ENCODE assay signal across 38 cellular contexts in genomic region chr12:73632661-73633060, GRCh38.
"Had no signal": no experiment of that assay in that cellular context is flagged by ENCODE, and none has a peak within 500 bp of the region (broad histone marks: within the 10 kb centered on the region; RNA-seq: fewer than 3 reads in every experiment).

No MANE protein-coding gene starts in this region.

- H3K4me1 ChIP-seq: adrenal gland, ascending aorta had no signal

- H3K27me3 ChIP-seq: adrenal gland, ascending aorta, cardiac muscle cell had no signal

- ATAC-seq: activated CD8-positive, alpha-beta T cell treated with anti-CD3 and anti-CD28 coated beads for 36 hours; activated naive CD4-positive, alpha-beta T cell treated with anti-CD3 and anti-CD28 coated beads, Interleukin-2, amount 50 U/mL, for 72 hours; activated T-cell treated with anti-CD3 and anti-CD28 coated beads, Interleukin-2, amount 50 U/mL, for 4 hours; activated T-cell treated with anti-CD3 and anti-CD28 coated beads, Interleukin-2, amount 50 U/mL, for 72 hours; activated T-helper 17 cell treated with anti-CD3 and anti-CD28 coated beads, Interleukin-2, amount 50 U/mL, for 72 hours had no signal

- H3K4me1 Mint-ChIP-seq: activated B cell treated with CpG ODN at 0.5 μM for 24 hours; activated CD4-positive, alpha-beta T cell treated with anti-CD3 and anti-CD28 coated beads, Interleukin-2, amount 10 ng/mL, durations not matched to agents 24 days and 14 days; activated naive CD8-positive, alpha-beta T cell treated with anti-CD3 and anti-CD28 coated beads for 36 hours; activated T-helper 17 cell treated with anti-CD3 and anti-CD28 coated beads, Interleukin-2, amount 50 U/mL, for 72 hours; central memory CD8-positive, alpha-beta T cell had no signal

- H3K4me3 Mint-ChIP-seq: activated B cell treated with CpG ODN at 0.5 μM for 24 hours; activated CD4-positive, alpha-beta memory T cell treated with anti-CD3 and anti-CD28 coated beads for 36 hours; activated CD4-positive, alpha-beta T cell treated with anti-CD3 and anti-CD28 coated beads, Interleukin-2, amount 10 ng/mL, durations not matched to agents 24 days and 14 days; activated CD8-positive, alpha-beta T cell treated with anti-CD3 and anti-CD28 coated beads for 36 hours; activated naive CD4-positive, alpha-beta T cell treated with anti-CD3 and anti-CD28 coated beads for 36 hours; activated naive CD8-positive, alpha-beta T cell treated with anti-CD3 and anti-CD28 coated beads for 36 hours; activated T-cell treated with anti-CD3 and anti-CD28 coated beads, Interleukin-2, amount 50 U/mL, for 4 hours; activated T-cell treated with anti-CD3 and anti-CD28 coated beads, Interleukin-2, amount 50 U/mL, for 72 hours; activated T-helper 1 cell treated with anti-CD3 and anti-CD28 coated beads, Interleukin-12 subunit alpha, Interleukin-12 subunit beta, Interleukin-2, Interleukin-4 antibody, amounts not matched to agents 30 ng/mL and 10 ng/mL and 1 ng/mL, durations not matched to agents 14 hours and 24 hours and 36 hours; activated T-helper 17 cell treated with anti-CD3 and anti-CD28 coated beads, Interleukin-2, amount 50 U/mL, for 72 hours; brain; central memory CD8-positive, alpha-beta T cell; T-helper 1 cell treated with Interleukin-12 subunit alpha and Interleukin-12 subunit beta and Interleukin-4 antibody, amounts not matched to agents 30 μg/mL and 1 μg/mL, for 36 hours; T-helper 2 cell treated with Interferon-gamma antibody and Interleukin-4, amounts not matched to agents 5 μg/mL and 100 μg/mL, for 36 hours had no signal

- FAIRE-seq: bronchial epithelial cell, TTC549 had no signal

- H3K9me3 Mint-ChIP-seq: activated CD4-positive, alpha-beta memory T cell treated with anti-CD3 and anti-CD28 coated beads for 36 hours; activated CD4-positive, alpha-beta T cell treated with anti-CD3 and anti-CD28 coated beads, Interleukin-2, amount 10 ng/mL, durations not matched to agents 24 days and 14 days; activated T-cell treated with anti-CD3 and anti-CD28 coated beads, Interleukin-2, amount 50 U/mL, for 4 hours; brain; T-helper 2 cell treated with Interferon-gamma antibody and Interleukin-4, amounts not matched to agents 5 μg/mL and 100 μg/mL, for 36 hours had no signal

- H3K27ac Mint-ChIP-seq: activated B cell treated with CpG ODN at 0.5 μM for 24 hours; activated CD4-positive, alpha-beta memory T cell treated with anti-CD3 and anti-CD28 coated beads for 36 hours; activated CD4-positive, alpha-beta T cell treated with anti-CD3 and anti-CD28 coated beads, Interleukin-2, amount 10 ng/mL, durations not matched to agents 24 days and 14 days; activated CD8-positive, alpha-beta T cell treated with anti-CD3 and anti-CD28 coated beads for 36 hours; activated naive CD4-positive, alpha-beta T cell treated with anti-CD3 and anti-CD28 coated beads for 36 hours; activated naive CD4-positive, alpha-beta T cell treated with anti-CD3 and anti-CD28 coated beads, Interleukin-2, amount 50 U/mL, for 72 hours; activated naive CD8-positive, alpha-beta T cell treated with anti-CD3 and anti-CD28 coated beads for 36 hours; activated T-cell treated with anti-CD3 and anti-CD28 coated beads, Interleukin-2, amount 50 U/mL, for 72 hours; activated T-helper 1 cell treated with anti-CD3 and anti-CD28 coated beads, Interleukin-12 subunit alpha, Interleukin-12 subunit beta, Interleukin-2, Interleukin-4 antibody, amounts not matched to agents 30 ng/mL and 10 ng/mL and 1 ng/mL, durations not matched to agents 14 hours and 24 hours and 36 hours; activated T-helper 17 cell treated with anti-CD3 and anti-CD28 coated beads, Interleukin-2, amount 50 U/mL, for 72 hours; brain; T-helper 1 cell treated with Interleukin-12 subunit alpha and Interleukin-12 subunit beta and Interleukin-4 antibody, amounts not matched to agents 30 μg/mL and 1 μg/mL, for 36 hours; T-helper 2 cell treated with Interferon-gamma antibody and Interleukin-4, amounts not matched to agents 5 μg/mL and 100 μg/mL, for 36 hours had no signal

- H3K4me3 ChIP-seq: adrenal gland, ascending aorta, cardiac muscle cell had no signal

- DNase-seq: activated B cell treated with CpG ODN at 0.5 μM for 24 hours; activated CD4-positive, alpha-beta memory T cell treated with anti-CD3 and anti-CD28 coated beads for 36 hours; activated CD4-positive, alpha-beta T cell treated with anti-CD3 and anti-CD28 coated beads for 4 hours; activated CD4-positive, alpha-beta T cell treated with anti-CD3 and anti-CD28 coated beads, Interleukin-2, amount 10 ng/mL, durations not matched to agents 24 days and 14 days; activated CD4-positive, alpha-beta T cell treated with anti-CD3 and anti-CD28 coated beads, Interleukin-2, amount 50 U/mL, for 1 hour; activated CD4-positive, alpha-beta T cell treated with anti-CD3 and anti-CD28 coated beads, Interleukin-2, amount 50 U/mL, for 4 hours; activated CD4-positive, CD25-positive, alpha-beta regulatory T cell treated with anti-CD3 and anti-CD28 coated beads, Interleukin-2, amount 50 U/mL, for 72 hours; activated CD8-positive, alpha-beta memory T cell treated with anti-CD3 and anti-CD28 coated beads, Interleukin-2, amount 50 U/mL, for 4 hours; activated CD8-positive, alpha-beta T cell treated with anti-CD3 and anti-CD28 coated beads for 36 hours; activated effector memory CD4-positive, alpha-beta T cell treated with anti-CD3 and anti-CD28 coated beads, Interleukin-2, amount 50 U/mL, for 16 hours; activated gamma-delta T cell treated with Interleukin-2 at 50 U/mL for 16 hours; activated naive CD4-positive, alpha-beta T cell; activated naive CD4-positive, alpha-beta T cell treated with anti-CD3 and anti-CD28 coated beads for 36 hours; activated naive CD4-positive, alpha-beta T cell treated with anti-CD3 and anti-CD28 coated beads, Interleukin-2, amount 50 U/mL, for 16 hours; activated naive CD8-positive, alpha-beta T cell treated with anti-CD3 and anti-CD28 coated beads for 36 hours; activated T-cell treated with anti-CD3 and anti-CD28 coated beads for 4 hours; activated T-cell treated with anti-CD3 and anti-CD28 coated beads, Interleukin-2, amount 50 U/mL, for 1 hour; activated T-cell treated with anti-CD3 and anti-CD28 coated beads, Interleukin-2, amount 50 U/mL, for 4 hours; activated T-cell treated with anti-CD3 and anti-CD28 coated beads, Interleukin-2, amount 50 U/mL, for 72 hours; adrenal gland; amniotic stem cell; caudate nucleus; cerebellar nuclear complex; T-helper 1 cell; T-helper 2 cell; T-helper 9 cell had no signal

- H3K27me3 Mint-ChIP-seq: activated B cell treated with CpG ODN at 0.5 μM for 24 hours; activated CD4-positive, alpha-beta memory T cell treated with anti-CD3 and anti-CD28 coated beads for 36 hours; activated CD4-positive, alpha-beta T cell treated with anti-CD3 and anti-CD28 coated beads, Interleukin-2, amount 10 ng/mL, durations not matched to agents 24 days and 14 days; activated CD8-positive, alpha-beta T cell treated with anti-CD3 and anti-CD28 coated beads for 36 hours; activated naive CD8-positive, alpha-beta T cell treated with anti-CD3 and anti-CD28 coated beads for 36 hours; activated T-helper 17 cell treated with anti-CD3 and anti-CD28 coated beads, Interleukin-2, amount 50 U/mL, for 72 hours; brain; central memory CD8-positive, alpha-beta T cell had no signal

- H3K9me3 ChIP-seq: adrenal gland, ascending aorta had no signal

- H3K36me3 Mint-ChIP-seq: activated CD4-positive, alpha-beta memory T cell treated with anti-CD3 and anti-CD28 coated beads for 36 hours; activated naive CD4-positive, alpha-beta T cell treated with anti-CD3 and anti-CD28 coated beads, Interleukin-2, amount 50 U/mL, for 72 hours; activated naive CD8-positive, alpha-beta T cell treated with anti-CD3 and anti-CD28 coated beads for 36 hours; brain had no signal

- H3K27ac ChIP-seq: adrenal gland, ascending aorta, cardiac muscle cell, VCaP had no signal

- H3K36me3 ChIP-seq: adrenal gland, ascending aorta, cardiac muscle cell had no signal
